In genomic region chr9:5866685-5867084, GRCh38 we compare ENCODE assay signal across 22 cellular contexts. TPM values are rescaled to one million over a fixed set of nuclear protein-coding genes. Genes with fewer than 3 reads are reported as not detected.
DNase-seq lines count a peak whose midpoint lies in the region; ATAC-seq, FAIRE-seq and TF ChIP-seq lines count a peak whose summit lies in the region.
"Had no signal": no experiment of that assay in that cellular context is flagged by ENCODE, and none has a peak within 500 bp of the region (broad histone marks: within the 10 kb centered on the region; RNA-seq: fewer than 3 reads in every experiment).

No MANE protein-coding gene starts in this region.

- intact Hi-C loops in HepG2 (cut with micrococcal nuclease; ENCODE audit: unreplicated experiment), result no loop called here
- intact Hi-C loops in right lobe of liver (cut with DNase I), result no loop called here

- no peak overlapping the region for H2BK5ac ChIP-seq in H1 (ENCODE audit: low read depth, low read length)

- 71% methylated on average over 3 of the region's 3 CpGs for WGBS in HepG2 (ENCODE audit: low lambda C conversion rate)
- 83% methylated on average over 3 of the region's 3 CpGs for WGBS in right lobe of liver (ENCODE audit: insufficient coverage, low coverage, low lambda C conversion rate, missing lambda C conversion rate)
- WGBS in H1 (ENCODE audit: extremely low coverage in 1 of 2, insufficient coverage in 1 of 2, insufficient read length in 1 of 2, insufficient replicate concordance in 2 of 2, low coverage in 1 of 2, low lambda C conversion rate in 2 of 2, missing lambda C conversion rate in 1 of 2), 2 experiments, result 100% methylated on average over 3 of the region's 3 CpGs; no CpG with 5 or more reads in 1 of the 2 experiments

- H3K79me2 ChIP-seq in HepG2 (ENCODE audit: insufficient read depth, low read length) (no peaks in the 10 kb centered on the region), H1 (ENCODE audit: control insufficient read depth in 1 of 2, insufficient read depth in 2 of 2, low read length in 2 of 2) (no peaks in the 10 kb centered on the region)

- TF ChIP-seq RAD21 in HepG2 (CRISPR knock-in tag; IDR thresholded peaks at IDR 0.05), result no peak
- TF ChIP-seq RAD21 in H1 (IDR thresholded peaks at IDR 0.05 in 1 of 2, conservative IDR thresholded peaks at IDR 0.05 in 1 of 2; ENCODE audit: low read depth in 2 of 2, low read length in 2 of 2), result no peak

- no peak overlapping the region for H2BK20ac ChIP-seq in H1 (ENCODE audit: low read length)

- no peaks in the 10 kb centered on the region for H3K23me2 ChIP-seq in H1 (ENCODE audit: low read depth, low read length)

- no peak for FAIRE-seq in HepG2 (lab: Jason Lieb, UNC)
- no peak for FAIRE-seq in H1 (lab: Jason Lieb, UNC)
- FAIRE-seq: A204.1, D721Med, G401.6, GM12891, GM19239 had no signal

- no peak overlapping the region for H4K8ac ChIP-seq in H1 (ENCODE audit: extremely low read depth, insufficient read depth, low read length)

- H3K4me1 ChIP-seq in HepG2 (ENCODE audit: insufficient read depth, low read length) (peaks cover 35% of the 10 kb centered on the region), right lobe of liver (peaks cover 0 to 8% (median 0%) of the 10 kb centered on the region in 4 donors), H1 (replicated peaks in 1 of 4; ENCODE audit: control insufficient read depth in 3 of 4, insufficient read depth in 4 of 4, low read length in 3 of 4) (peaks cover 0 to 2% (median 1%) of the 10 kb centered on the region in 4 experiments; a peak in 4 of 7 replicates), BE2C (peaks cover 3% of the 10 kb centered on the region; the same call in 1 of the 2 replicates)
- H3K4me1 ChIP-seq: Caco-2 had no signal

- H2AFZ ChIP-seq in HepG2 (ENCODE audit: low read length) (no peak overlapping the region), H1 (ENCODE audit: low read length) (no peak overlapping the region)

- no peak overlapping the region for H2BK120ac ChIP-seq in H1 (replicated peaks; ENCODE audit: low read depth, low read length)

- H4K20me1 ChIP-seq in HepG2 (ENCODE audit: insufficient read depth, low read length) (no peaks in the 10 kb centered on the region), H1 (replicated peaks in 1 of 2; ENCODE audit: control insufficient read depth in 1 of 2, insufficient read depth in 2 of 2, low read length in 2 of 2) (no peaks in the 10 kb centered on the region)
- H4K20me1 ChIP-seq: BLaER1 treated with 17β-estradiol and CSF1 and Interleukin-3, amounts not matched to agents 10 nM and 100 nM had no signal

- in situ Hi-C loops in HepG2 (cut with HindIII; ENCODE audit: extremely low pct_ligation_motif_present, low pct_unique_long_range_greater_than_20kb), result no loop called here

- H3K4me3 ChIP-seq in HepG2 (replicated peaks in 1 of 3; ENCODE audit: insufficient read depth in 1 of 3, low read depth in 2 of 3, low read length in 3 of 3) (no peak overlapping the region), right lobe of liver (no peak overlapping the region), H1 (ENCODE audit: extremely low read depth in 1 of 4, insufficient read depth in 2 of 4, low read depth in 3 of 4, low read length in 4 of 4) (no peak overlapping the region), BE2C (ENCODE audit: low read depth, low read length) (no peak overlapping the region)
- H3K4me3 ChIP-seq: BLaER1 treated with 17β-estradiol and CSF1 and Interleukin-3, amounts not matched to agents 10 nM and 100 nM had no signal

- ATAC-seq in HepG2 (no peak), right lobe of liver (no peak)
- ATAC-seq: CD8-positive, alpha-beta T cell had no signal

- H3K56ac ChIP-seq in H1 (replicated peaks; ENCODE audit: insufficient read length, low read depth, low read length), result no peak overlapping the region

- H2BK12ac ChIP-seq in H1 (ENCODE audit: low read depth, low read length), result no peak overlapping the region

- H3K9ac ChIP-seq in HepG2 (ENCODE audit: insufficient read depth, low read depth, low read length) (no peak overlapping the region), H1 (replicated peaks in 1 of 4; ENCODE audit: extremely low read depth in 1 of 4, low read depth in 3 of 4, low read length in 3 of 4) (no peak overlapping the region)
- H3K9ac ChIP-seq: BLaER1 treated with 17β-estradiol and CSF1 and Interleukin-3, amounts not matched to agents 10 nM and 100 nM had no signal

- H3K4me2 ChIP-seq in HepG2 (ENCODE audit: low read depth, low read length), result no peak overlapping the region
- no peak overlapping the region for H3K4me2 ChIP-seq in H1 (ENCODE audit: insufficient read depth in 1 of 2, low read depth in 2 of 2, low read length in 2 of 2)
- H3K4me2 ChIP-seq: BLaER1 treated with 17β-estradiol and CSF1 and Interleukin-3, amounts not matched to agents 10 nM and 100 nM had no signal

- H3K27ac ChIP-seq in HepG2 (ENCODE audit: extremely low read length, insufficient read depth, low read length) (no peak overlapping the region), right lobe of liver (no peak overlapping the region), H1 (ENCODE audit: low read depth, low read length) (no peak overlapping the region)
- H3K27ac ChIP-seq: BLaER1 treated with 17β-estradiol and CSF1 and Interleukin-3, amounts not matched to agents 10 nM and 100 nM; C4-2B had no signal

- TF ChIP-seq CTCF in HepG2 (CRISPR knock-in tag; IDR thresholded peaks at IDR 0.05), result no peak
- no peak for TF ChIP-seq CTCF in right lobe of liver (IDR thresholded peaks at IDR 0.05)
- no peak for TF ChIP-seq CTCF in H1 (IDR thresholded peaks at IDR 0.05; ENCODE audit: control extremely low read depth in 1 of 3, insufficient read depth in 1 of 3, low read depth in 1 of 3, low read length in 3 of 3)
- no peak for TF ChIP-seq CTCF in BE2C (IDR thresholded peaks at IDR 0.05; ENCODE audit: low read depth, low read length)

- H3K27me3 ChIP-seq in HepG2 (ENCODE audit: control insufficient read depth in 1 of 2, insufficient read depth in 2 of 2, low read length in 2 of 2), result no peaks in the 10 kb centered on the region
- H3K27me3 ChIP-seq in right lobe of liver, result no peaks in the 10 kb centered on the region
- H3K27me3 ChIP-seq in H1 (replicated peaks in 1 of 4; ENCODE audit: control insufficient read depth in 3 of 4, extremely low read depth in 1 of 4, insufficient read depth in 3 of 4, low read length in 3 of 4), result no peaks in the 10 kb centered on the region
- H3K27me3 ChIP-seq in BE2C, result no peaks in the 10 kb centered on the region
- H3K27me3 ChIP-seq: BLaER1 treated with 17β-estradiol and CSF1 and Interleukin-3, amounts not matched to agents 10 nM and 100 nM had no signal

- DNase-seq in HepG2 (ENCODE audit: low spot score) (no peak), right lobe of liver (no peak), H1 (ENCODE audit: low read depth in 1 of 2, low spot score in 2 of 2) (no peak), BE2C (no peak)
- DNase-seq: 8988T; ACHN; Caco-2; Calu3; CD4-positive, alpha-beta T cell; CD8-positive, alpha-beta T cell; DMS79 treated with DMSO at 0.1 percent for 48 hours; GF-D8 had no signal

- H3K36me3 ChIP-seq in HepG2 (replicated peaks in 1 of 2; ENCODE audit: control insufficient read depth in 1 of 2, insufficient read depth in 2 of 2, low read length in 2 of 2) (no peaks in the 10 kb centered on the region), right lobe of liver (no peaks in the 10 kb centered on the region), H1 (ENCODE audit: control insufficient read depth in 2 of 4, insufficient read depth in 4 of 4, low read length in 3 of 4) (no peaks in the 10 kb centered on the region), BE2C (no peaks in the 10 kb centered on the region)
- H3K36me3 ChIP-seq: BLaER1 treated with 17β-estradiol and CSF1 and Interleukin-3, amounts not matched to agents 10 nM and 100 nM had no signal

- no peak overlapping the region for H3K14ac ChIP-seq in H1 (ENCODE audit: insufficient read length)

- H3K9me3 ChIP-seq in HepG2 (ENCODE audit: low read length), result no peaks in the 10 kb centered on the region
- no peaks in the 10 kb centered on the region for H3K9me3 ChIP-seq in right lobe of liver
- no peaks in the 10 kb centered on the region for H3K9me3 ChIP-seq in H1 (ENCODE audit: insufficient read depth in 2 of 2, low read depth in 1 of 2, low read length in 1 of 2)
- H3K9me3 ChIP-seq in BE2C, result no peaks in the 10 kb centered on the region
- H3K9me3 ChIP-seq: BLaER1 treated with 17β-estradiol and CSF1 and Interleukin-3, amounts not matched to agents 10 nM and 100 nM; Caco-2 had no signal

- no peak overlapping the region for H2AK5ac ChIP-seq in H1 (ENCODE audit: low read depth, low read length)

- H3K79me1 ChIP-seq in H1 (ENCODE audit: low read depth, low read length), result no peaks in the 10 kb centered on the region

- no peak overlapping the region for H2BK15ac ChIP-seq in H1 (ENCODE audit: low read length)

- POLR2A ChIA-PET in HepG2 (lab: Yijun Ruan, JAX) (no interaction called here), H1 (lab: Charles Lee; ENCODE audit: partially characterized antibody) (no interaction called here)

- no peak overlapping the region for H4K5ac ChIP-seq in H1 (ENCODE audit: insufficient read length, low read depth, low read length)

- no TSS peak for BruUV-seq in HepG2 (replicated peaks; lab: Mats Ljungman, UMichigan)

- no peak overlapping the region for H3K18ac ChIP-seq in H1 (ENCODE audit: extremely low read depth, low read length)

- CTCF ChIA-PET in HepG2 (lab: Yijun Ruan, JAX; ENCODE audit: low intra/inter-chr PET ratio, low total read pairs) (no interaction called here), H1 (lab: Charles Lee; ENCODE audit: partially characterized antibody) (interaction anchor here (1.7 to 4.7 kb wide), 4 partner anchors 12 to 439 kb away, joined by 4 to 18 read pairs (median 6); no protein-coding TSS in a partner anchor)

- H4K91ac ChIP-seq in H1 (replicated peaks; ENCODE audit: insufficient read length, low read length), result no peak overlapping the region

- no peak for TF ChIP-seq POLR2A in HepG2 (IDR thresholded peaks at IDR 0.05; ENCODE audit: insufficient read depth in 1 of 2, low read depth in 2 of 2, low read length in 2 of 2)
- TF ChIP-seq POLR2A in right lobe of liver (IDR thresholded peaks at IDR 0.05), result no peak
- TF ChIP-seq POLR2A in H1 (IDR thresholded peaks at IDR 0.05; ENCODE audit: control extremely low read depth in 1 of 2, low read depth in 2 of 2, low read length in 2 of 2), result no peak

- TF ChIP-seq EP300 in HepG2 (IDR thresholded peaks at IDR 0.05; ENCODE audit: low read depth in 2 of 2, low read length in 2 of 2) (no peak), HepG2 (CRISPR knock-in tag; IDR thresholded peaks at IDR 0.05; ENCODE audit: borderline replicate concordance) (no peak), H1 (IDR thresholded peaks at IDR 0.05; ENCODE audit: borderline replicate concordance in 1 of 2, low read depth in 2 of 2, low read length in 2 of 2) (no peak)

- no peak overlapping the region for H3K23ac ChIP-seq in H1 (ENCODE audit: insufficient read length)

- H3K4ac ChIP-seq in H1 (replicated peaks; ENCODE audit: insufficient read length, low read depth, low read length), result no peak overlapping the region

RNA-seq across cellular contexts. Expression of gene MLANA, which starts 24.0 kb away (rescaled TPM):
- 0.11 and 0.72 TPM in 2 replicates for total RNA-seq in HepG2 (2016; rRNA removed; fragmentation: Illumina TruSeq; extraction: Trizol)
- 0.88 TPM in 1 of 2 replicates, not detected in the other for total RNA-seq in HepG2 (2016; cell fraction: cytosol; rRNA removed; fragmentation: Illumina TruSeq; extraction: Trizol; ENCODE audit: low read depth)
- 0.15 and 0.32 TPM in 2 replicates for total RNA-seq in HepG2 (2016; cell fraction: insoluble cytoplasmic fraction; rRNA removed; fragmentation: Illumina TruSeq; extraction: Trizol)
- total RNA-seq in HepG2 (2016; cell fraction: membrane; rRNA removed; fragmentation: Illumina TruSeq; extraction: Trizol), result 0.43 and 0.72 TPM in 2 replicates
- total RNA-seq in HepG2 (2016; cell fraction: nucleus; rRNA removed; fragmentation: Illumina TruSeq; extraction: Trizol), result not detected in 2 replicates
- polyA plus RNA-seq in HepG2 (2011; rRNA removed), result 0.18 TPM in 1 of 2 replicates, not detected in the other
- polyA plus RNA-seq in HepG2 (2011; cell fraction: cytosol; rRNA removed), result not detected in 2 replicates
- polyA plus RNA-seq in HepG2 (2011; cell fraction: nucleus; rRNA removed), result not detected in 2 replicates
- polyA plus RNA-seq in HepG2 (2012), result 0.23 and 0.43 TPM in 2 replicates
- polyA plus RNA-seq in HepG2 (2016; cell fraction: cytosol; fragmentation: Illumina TruSeq; extraction: Trizol; ENCODE audit: low read depth), result 0.75 and 0.91 TPM in 2 replicates
- polyA plus RNA-seq in HepG2 (2016; cell fraction: insoluble cytoplasmic fraction; fragmentation: Illumina TruSeq; extraction: Trizol; ENCODE audit: low read depth), result 0.23 and 0.33 TPM in 2 replicates
- 0.70 and 1.0 TPM in 2 replicates for polyA plus RNA-seq in HepG2 (2016; cell fraction: membrane; fragmentation: Illumina TruSeq; extraction: Trizol; ENCODE audit: low read depth)
- polyA plus RNA-seq in HepG2 (2016; cell fraction: nucleus; fragmentation: Illumina TruSeq; extraction: Trizol; ENCODE audit: insufficient read depth, low read depth), result not detected in 2 replicates
- polyA minus RNA-seq in HepG2 (2011; rRNA and poly(A)+ RNA removed; ENCODE audit: low replicate concordance), result 0.10 TPM in 1 of 2 replicates, not detected in the other
- polyA minus RNA-seq in HepG2 (2011; cell fraction: cytosol; rRNA and poly(A)+ RNA removed), result not detected in 2 replicates
- polyA minus RNA-seq in HepG2 (2011; cell fraction: nucleus; rRNA and poly(A)+ RNA removed), result not detected in 2 replicates
- not detected for total RNA-seq in right lobe of liver
- not detected in 2 replicates for total RNA-seq in H1 (2021; fragmentation: NEBNext Ultra II Directional; extraction: Animal tissue kit (Norgen Biotek cat#: 25700))
- not detected in 2 replicates for polyA plus RNA-seq in H1 (2011; rRNA removed)
- polyA plus RNA-seq in H1 (2011; cell fraction: cytosol; rRNA removed), result not detected
- polyA plus RNA-seq in H1 (2011; cell fraction: nucleus; rRNA removed), result not detected
- polyA plus RNA-seq in H1 (2012, experiment 1 of 2), result not detected in 4 replicates
- not detected for polyA plus RNA-seq in H1 (2012, experiment 2 of 2)
- polyA plus RNA-seq in H1 (2013, experiment 1 of 2), result not detected
- not detected for polyA plus RNA-seq in H1 (2013, experiment 2 of 2)
- polyA minus RNA-seq in H1 (2011; rRNA and poly(A)+ RNA removed), result not detected in 2 replicates
- polyA minus RNA-seq in H1 (2011; cell fraction: cytosol; rRNA and poly(A)+ RNA removed), result not detected
- polyA minus RNA-seq in H1 (2011; cell fraction: nucleus; rRNA and poly(A)+ RNA removed), result not detected
- not detected for polyA plus RNA-seq in BE2C (2012; ENCODE audit: insufficient read depth, insufficient read length, low read depth)
- total RNA-seq: A673; Caco-2; Calu3; CD4-positive, alpha-beta T cell; CD8-positive, alpha-beta T cell had no signal
- polyA plus RNA-seq: AG04450, BJ had no signal

RNA-seq across cellular contexts. Expression of gene ERMP1, which starts 33.8 kb away (rescaled TPM):
- total RNA-seq in HepG2 (2016; rRNA removed; fragmentation: Illumina TruSeq; extraction: Trizol), result 28.1 and 40.9 TPM in 2 replicates
- 5.7 and 5.9 TPM in 2 replicates for total RNA-seq in HepG2 (2016; cell fraction: cytosol; rRNA removed; fragmentation: Illumina TruSeq; extraction: Trizol; ENCODE audit: low read depth)
- 27.4 and 39.6 TPM in 2 replicates for total RNA-seq in HepG2 (2016; cell fraction: insoluble cytoplasmic fraction; rRNA removed; fragmentation: Illumina TruSeq; extraction: Trizol)
- 11.3 and 14.9 TPM in 2 replicates for total RNA-seq in HepG2 (2016; cell fraction: membrane; rRNA removed; fragmentation: Illumina TruSeq; extraction: Trizol)
- total RNA-seq in HepG2 (2016; cell fraction: nucleus; rRNA removed; fragmentation: Illumina TruSeq; extraction: Trizol), result 50.1 and 60.1 TPM in 2 replicates
- polyA plus RNA-seq in HepG2 (2011; rRNA removed), result 46.8 and 65.4 TPM in 2 replicates
- 33.1 and 44.2 TPM in 2 replicates for polyA plus RNA-seq in HepG2 (2011; cell fraction: cytosol; rRNA removed)
- 24.2 and 24.7 TPM in 2 replicates for polyA plus RNA-seq in HepG2 (2011; cell fraction: nucleus; rRNA removed)
- polyA plus RNA-seq in HepG2 (2012), result 43.7 and 53.7 TPM in 2 replicates
- 1.6 and 2.0 TPM in 2 replicates for polyA plus RNA-seq in HepG2 (2016; cell fraction: cytosol; fragmentation: Illumina TruSeq; extraction: Trizol; ENCODE audit: low read depth)
- 19.0 and 20.2 TPM in 2 replicates for polyA plus RNA-seq in HepG2 (2016; cell fraction: insoluble cytoplasmic fraction; fragmentation: Illumina TruSeq; extraction: Trizol; ENCODE audit: low read depth)
- 5.1 and 6.0 TPM in 2 replicates for polyA plus RNA-seq in HepG2 (2016; cell fraction: membrane; fragmentation: Illumina TruSeq; extraction: Trizol; ENCODE audit: low read depth)
- polyA plus RNA-seq in HepG2 (2016; cell fraction: nucleus; fragmentation: Illumina TruSeq; extraction: Trizol; ENCODE audit: insufficient read depth, low read depth), result 44.8 and 46.9 TPM in 2 replicates
- 64.3 and 119 TPM in 2 replicates for polyA minus RNA-seq in HepG2 (2011; rRNA and poly(A)+ RNA removed; ENCODE audit: low replicate concordance)
- 73.7 and 81.5 TPM in 2 replicates for polyA minus RNA-seq in HepG2 (2011; cell fraction: cytosol; rRNA and poly(A)+ RNA removed)
- polyA minus RNA-seq in HepG2 (2011; cell fraction: nucleus; rRNA and poly(A)+ RNA removed), result 70.6 and 70.7 TPM in 2 replicates
- 10 to 100 TPM in 3 of 6 experiments, 1 to 10 TPM in 3; 7.9 to 13.9 (median 10.2) TPM for total RNA-seq in right lobe of liver
- 16.5 and 16.7 TPM in 2 replicates for total RNA-seq in H1 (2021; fragmentation: NEBNext Ultra II Directional; extraction: Animal tissue kit (Norgen Biotek cat#: 25700))
- 8.3 and 12.8 TPM in 2 replicates for polyA plus RNA-seq in H1 (2011; rRNA removed)
- 12.4 TPM for polyA plus RNA-seq in H1 (2011; cell fraction: cytosol; rRNA removed)
- 9.4 TPM for polyA plus RNA-seq in H1 (2011; cell fraction: nucleus; rRNA removed)
- 11.0 to 15.0 TPM (median 13.3 TPM) in 4 replicates for polyA plus RNA-seq in H1 (2012, experiment 1 of 2)
- polyA plus RNA-seq in H1 (2012, experiment 2 of 2), result 0.96 TPM
- polyA plus RNA-seq in H1 (2013, experiment 1 of 2), result 19.5 TPM
- polyA plus RNA-seq in H1 (2013, experiment 2 of 2), result 18.8 TPM
- polyA minus RNA-seq in H1 (2011; rRNA and poly(A)+ RNA removed), result 25.8 and 34.7 TPM in 2 replicates
- 10.8 TPM for polyA minus RNA-seq in H1 (2011; cell fraction: cytosol; rRNA and poly(A)+ RNA removed)
- 16.9 TPM for polyA minus RNA-seq in H1 (2011; cell fraction: nucleus; rRNA and poly(A)+ RNA removed)
- polyA plus RNA-seq in BE2C (2012; ENCODE audit: insufficient read depth, insufficient read length, low read depth), result 1.6 TPM

Comparison
In these comparisons a context has a peak if more than half of its experiments do, and no peak if none do; other contexts are left out.
1. Of the 41 proteins assayed by ChIP-seq in both HepG2 and H1: peak only in HepG2: none; only in H1: KDM1A; in both: none; in neither: 39; mixed calls (peak in some experiments, not most) for 1.